Comparison of ENCODE assay signal across 1 cellular context in the genomic region with DNA sequence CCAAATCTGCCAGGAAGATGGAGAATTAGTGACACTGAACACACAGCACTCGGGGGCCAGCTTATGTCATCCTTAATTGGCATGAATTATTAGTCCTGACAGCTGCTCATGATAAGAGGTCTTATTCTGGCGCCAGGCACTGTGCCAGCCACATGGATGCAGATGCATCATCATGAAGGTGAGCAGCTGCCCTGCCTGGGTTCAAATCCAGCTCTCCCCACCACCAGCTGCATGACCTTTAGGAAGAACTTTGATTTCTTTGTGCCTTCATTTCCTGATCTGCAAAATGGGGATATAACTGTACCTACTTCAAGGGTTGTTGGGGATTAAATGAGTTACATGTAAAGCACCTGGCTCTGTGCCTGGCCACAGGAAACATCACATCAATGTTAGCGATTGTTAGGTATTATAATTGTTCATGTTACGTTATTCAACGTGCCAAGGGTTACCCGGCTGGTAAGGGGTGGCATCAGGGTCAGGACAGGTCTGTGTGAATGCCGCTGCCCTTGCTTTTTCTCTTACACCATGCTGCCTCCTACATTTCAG.
TF ChIP-seq lines count a peak whose summit lies in the region.

No MANE protein-coding gene starts in this region.

TF ChIP-seq in K562, 482 proteins besides CTCF, POLR2A, EP300 and RAD21:
- TF ChIP-seq MIER1 (IDR thresholded peaks at IDR 0.05; ENCODE audit: low read depth) (no peak), BRF1 (IDR thresholded peaks at IDR 0.05; ENCODE audit: borderline replicate concordance, extremely low read depth, insufficient read length) (no peak), ESRRB (CRISPR knock-in tag; IDR thresholded peaks at IDR 0.05; ENCODE audit: borderline replicate concordance) (no peak), SREBF1 (IDR thresholded peaks at IDR 0.05; ENCODE audit: borderline replicate concordance, low read depth, low read length) (no peak), MEIS2 (IDR thresholded peaks at IDR 0.05; ENCODE audit: partially characterized antibody) (peak; percentile 18), ZKSCAN8 (CRISPR knock-in tag; IDR thresholded peaks at IDR 0.05) (no peak), ZNF347 (CRISPR knock-in tag; IDR thresholded peaks at IDR 0.05; ENCODE audit: low read depth) (no peak), SMARCA5 (IDR thresholded peaks at IDR 0.05) (no peak), YY1 (IDR thresholded peaks at IDR 0.05; ENCODE audit: borderline replicate concordance in 1 of 3, control insufficient read depth in 1 of 3, extremely low read depth in 1 of 3, insufficient read depth in 3 of 3, insufficient read length in 1 of 3, insufficient replicate concordance in 2 of 3, low read depth in 1 of 3, low read length in 2 of 3) (peak in 1 of 3 experiments; percentile 1), ZNF644 (tag; IDR thresholded peaks at IDR 0.05; ENCODE audit: low read depth) (no peak)
- TF ChIP-seq, protein P1, sequence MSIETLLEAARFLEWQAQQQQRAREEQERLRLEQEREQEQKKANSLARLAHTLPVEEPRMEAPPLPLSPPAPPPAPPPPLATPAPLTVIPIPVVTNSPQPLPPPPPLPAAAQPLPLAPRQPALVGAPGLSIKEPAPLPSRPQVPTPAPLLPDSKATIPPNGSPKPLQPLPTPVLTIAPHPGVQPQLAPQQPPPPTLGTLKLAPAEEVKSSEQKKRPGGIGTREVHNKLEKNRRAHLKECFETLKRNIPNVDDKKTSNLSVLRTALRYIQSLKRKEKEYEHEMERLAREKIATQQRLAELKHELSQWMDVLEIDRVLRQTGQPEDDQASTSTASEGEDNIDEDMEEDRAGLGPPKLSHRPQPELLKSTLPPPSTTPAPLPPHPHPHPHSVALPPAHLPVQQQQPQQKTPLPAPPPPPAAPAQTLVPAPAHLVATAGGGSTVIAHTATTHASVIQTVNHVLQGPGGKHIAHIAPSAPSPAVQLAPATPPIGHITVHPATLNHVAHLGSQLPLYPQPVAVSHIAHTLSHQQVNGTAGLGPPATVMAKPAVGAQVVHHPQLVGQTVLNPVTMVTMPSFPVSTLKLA (conservative IDR thresholded peaks at IDR 0.05), result no peak
